In the genomic region with DNA sequence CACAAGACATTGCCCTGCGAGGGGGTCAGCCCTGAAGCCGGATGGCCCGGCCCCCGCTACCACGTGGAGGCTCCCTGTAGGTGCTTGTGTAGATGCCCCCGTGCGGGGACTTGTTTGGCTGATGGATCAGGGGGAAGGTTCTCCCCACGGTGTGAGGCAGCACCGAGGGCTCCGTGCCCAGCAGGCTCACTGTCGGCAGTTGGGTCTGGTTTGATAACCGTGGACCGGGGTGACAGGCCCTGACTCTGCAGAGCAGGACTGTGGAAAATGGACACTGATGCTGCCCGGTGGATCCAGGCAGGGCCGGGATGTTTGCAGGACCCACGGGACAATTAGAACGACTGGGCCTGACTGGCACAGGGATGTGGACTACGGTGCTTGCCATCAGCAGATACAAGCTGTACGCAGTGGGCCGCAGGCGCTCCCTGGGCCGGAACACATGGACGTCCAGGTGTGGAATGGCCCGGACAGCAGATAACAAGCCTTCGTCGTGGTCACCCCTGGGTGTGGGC, we compare ENCODE assay signal across 22 cellular contexts. TPM values are rescaled to one million over a fixed set of nuclear protein-coding genes. Genes with fewer than 3 reads are reported as not detected.
DNase-seq lines count a peak whose midpoint lies in the region; ATAC-seq, FAIRE-seq and TF ChIP-seq lines count a peak whose summit lies in the region.
"Had no signal": no experiment of that assay in that cellular context is flagged by ENCODE, and none has a peak within 500 bp of the region (broad histone marks: within the 10 kb centered on the region; RNA-seq: fewer than 3 reads in every experiment).

No MANE protein-coding gene starts in this region.

- no peak overlapping the region for H3K27ac ChIP-seq in BLaER1
- H3K27ac ChIP-seq in SU-DHL-6 (ENCODE audit: low read depth, low read length) = peak overlapping the region; percentile 95
- H3K27ac ChIP-seq in right cardiac atrium (ENCODE audit: low read length) = peak overlapping the region; percentile 34
- H3K27ac ChIP-seq in pancreas = peak overlapping the region; percentile 84 to 96 (median 92)
- H3K27ac ChIP-seq: SJCRH30, WERI-Rb-1 had no signal

- WGBS in right cardiac atrium = 67% methylated on average over 26 of the region's 26 CpGs
- WGBS in pancreas, 2 donors = 24 to 30% methylated on average over 26 of the region's 26 CpGs

- H3K27me3 ChIP-seq in BLaER1 (peaks cover 28% of the 10 kb centered on the region), SU-DHL-6 (ENCODE audit: low read length) (no peaks in the 10 kb centered on the region), right cardiac atrium (ENCODE audit: control insufficient read depth, insufficient read depth) (no peaks in the 10 kb centered on the region), pancreas (no peaks in the 10 kb centered on the region)

- no peaks in the 10 kb centered on the region for H3K79me2 ChIP-seq in SU-DHL-6 (ENCODE audit: insufficient read depth, low read length)

- no peak for TF ChIP-seq CTCF in SU-DHL-6 (IDR thresholded peaks at IDR 0.05; ENCODE audit: insufficient read depth, low read length, poor library complexity, severe bottlenecking)
- TF ChIP-seq CTCF in pancreas (IDR thresholded peaks at IDR 0.05) = no peak

- H3K36me3 ChIP-seq in BLaER1 (no peaks in the 10 kb centered on the region), SU-DHL-6 (ENCODE audit: low read length) (no peaks in the 10 kb centered on the region), pancreas (no peaks in the 10 kb centered on the region)
- H3K36me3 ChIP-seq: cardiac muscle cell, SJCRH30, WERI-Rb-1 had no signal

- peaks cover 37% of the 10 kb centered on the region for H3F3A ChIP-seq in SU-DHL-6 (ENCODE audit: insufficient read depth)

- H3K4me2 ChIP-seq in BLaER1 = peak overlapping the region; percentile 86
- peak overlapping the region; percentile 46 for H3K4me2 ChIP-seq in SU-DHL-6 (ENCODE audit: low read depth, low read length, poor library complexity, severe bottlenecking)

- no peak for FAIRE-seq in pancreas (lab: Jason Lieb, UNC)
- FAIRE-seq: HTR-8/SVneo had no signal

- H3K9me3 ChIP-seq in BLaER1 = no peaks in the 10 kb centered on the region
- no peaks in the 10 kb centered on the region for H3K9me3 ChIP-seq in SU-DHL-6 (ENCODE audit: insufficient read depth, low read length)
- H3K9me3 ChIP-seq in right cardiac atrium (ENCODE audit: control insufficient read depth, low read length) = no peaks in the 10 kb centered on the region
- no peaks in the 10 kb centered on the region for H3K9me3 ChIP-seq in pancreas
- H3K9me3 ChIP-seq: SJCRH30 had no signal

- H3K4me3 ChIP-seq in BLaER1 = no peak overlapping the region
- no peak overlapping the region for H3K4me3 ChIP-seq in SU-DHL-6 (ENCODE audit: insufficient read depth, low read length, poor library complexity, severe bottlenecking)
- H3K4me3 ChIP-seq in right cardiac atrium (ENCODE audit: low read length) = no peak overlapping the region
- H3K4me3 ChIP-seq in pancreas = peak overlapping the region in 1 of 4 donors; percentile 22
- H3K4me3 ChIP-seq: cardiac muscle cell, SJCRH30 had no signal

- DNase-seq in right cardiac atrium = no peak
- no peak for DNase-seq in pancreas
- DNase-seq in GOT3 (lab: John Stamatoyannopoulos, UW) = no peak
- DNase-seq in NCI-H1930 (lab: John Stamatoyannopoulos, UW) = no peak
- DNase-seq in GM03348 (ENCODE audit: low spot score) = no peak
- no peak for DNase-seq in kidney glomerular epithelial cell (lab: John Stamatoyannopoulos, UW)
- DNase-seq: COR-L47; effector CD8-positive, alpha-beta T cell; EL; NCI-H1105; NCI-H526 treated with DMSO at 0.1 percent for 48 hours; SJCRH30; stimulated activated naive CD4-positive, alpha-beta T cell treated with Interleukin-2 at 50 U/mL for 16 hours; T-helper 17 cell; WERI-Rb-1 had no signal

- intact Hi-C loops in right cardiac atrium (cut with DNase I) (loop anchor here in 2 of 4 donors (5.0 kb wide), 1 partner anchor 43 kb away; no protein-coding TSS in a partner anchor), pancreas (cut with DNase I) (no loop called here)

- ATAC-seq in right cardiac atrium (peak; percentile 7 to 10), pancreas (peak; percentile 5 to 10 (median 10))
- ATAC-seq: T-helper 17 cell had no signal

- peaks cover 91% of the 10 kb centered on the region for H3K4me1 ChIP-seq in BLaER1
- H3K4me1 ChIP-seq in right cardiac atrium (ENCODE audit: control insufficient read depth, insufficient read depth, low read length) = peaks cover 5% of the 10 kb centered on the region
- H3K4me1 ChIP-seq in pancreas = peaks cover 44 to 61% (median 55%) of the 10 kb centered on the region in 3 donors
- H3K4me1 ChIP-seq: SJCRH30 had no signal

- H2AFZ ChIP-seq in SU-DHL-6 (ENCODE audit: low read depth, low read length, severe bottlenecking) = no peak overlapping the region

- H3K9ac ChIP-seq in BLaER1 (no peak overlapping the region), SU-DHL-6 (ENCODE audit: low read length) (no peak overlapping the region)

- H4K20me1 ChIP-seq in BLaER1 (peaks cover 95% of the 10 kb centered on the region), SU-DHL-6 (ENCODE audit: low read depth, low read length) (no peaks in the 10 kb centered on the region)

- no peaks in the 10 kb centered on the region for H3K9me2 ChIP-seq in SU-DHL-6 (replicated peaks; ENCODE audit: insufficient read depth, low read length)

RNA-seq across cellular contexts. Expression of a gene that starts 19.0 kb away (rescaled TPM):
- total RNA-seq in right cardiac atrium (10 to 100 TPM; 36.5 to 46.8 (median 41.0) TPM), pancreas (10 to 100 TPM; 25.2 to 61.1 (median 46.7) TPM)
- polyA plus RNA-seq in right cardiac atrium (36.4 TPM), pancreas (10 to 100 TPM; 14.0 to 50.0 TPM)
- total RNA-seq: SJCRH30 had no signal
- polyA plus RNA-seq: neural cell had no signal

RNA-seq across cellular contexts. Expression of a gene that starts 19.5 kb away (rescaled TPM):
- total RNA-seq in right cardiac atrium = not detected
- 0.02 TPM for polyA plus RNA-seq in right cardiac atrium
- 1 to 10 TPM in 3 of 6 donors, under 1 TPM in 3; 0.51 to 2.8 (median 0.95) TPM for total RNA-seq in pancreas
- polyA plus RNA-seq in pancreas = 1 to 10 TPM; 4.3 to 4.8 TPM
- total RNA-seq: activated CD4-positive, alpha-beta memory T cell treated with anti-CD3 and anti-CD28 coated beads, Interleukin-2, amount 10 ng/mL, durations not matched to agents 7 days and 5 days; SJCRH30 had no signal
- polyA plus RNA-seq: immature natural killer cell, neural cell had no signal
